ENCODE assay signal across 17 cellular contexts in genomic region chr7:25653412-25653811, GRCh38.
"Had no signal": no experiment of that assay in that cellular context is flagged by ENCODE, and none has a peak within 500 bp of the region (broad histone marks: within the 10 kb centered on the region; RNA-seq: fewer than 3 reads in every experiment).

No MANE protein-coding gene starts in this region.

- H3K4me1 ChIP-seq: colonic mucosa, psoas muscle, right lobe of liver had no signal

- H3K27me3 ChIP-seq: cardiac muscle cell, colonic mucosa, heart left ventricle, right lobe of liver, tibial artery had no signal

- ATAC-seq: activated CD8-positive, alpha-beta T cell treated with anti-CD3 and anti-CD28 coated beads for 36 hours; heart left ventricle; psoas muscle; right lobe of liver; stimulated activated memory B cell treated with anti-CD40 and anti-IgM and Interleukin-4, amounts not matched to agents 10 μg/mL and 1 μg/mL and 100 μg/mL, for 72 hours had no signal

- H3K4me3 ChIP-seq: cardiac muscle cell, colonic mucosa, heart left ventricle, psoas muscle, right lobe of liver, tibial artery had no signal

- H3K36me3 Mint-ChIP-seq: mesothelial cell of epicardium; stimulated activated memory B cell treated with anti-CD40 and anti-IgM and Interleukin-4, amounts not matched to agents 10 μg/mL and 1 μg/mL and 100 μg/mL, for 72 hours had no signal

- H3K27ac ChIP-seq: cardiac muscle cell, colonic mucosa, heart left ventricle, psoas muscle, right lobe of liver, tibial artery had no signal

- H3K36me3 ChIP-seq: cardiac muscle cell, colonic mucosa, heart left ventricle, right lobe of liver, tibial artery had no signal

- H3K27ac Mint-ChIP-seq: activated CD8-positive, alpha-beta T cell treated with anti-CD3 and anti-CD28 coated beads for 36 hours; activated T-helper 1 cell treated with anti-CD3 and anti-CD28 coated beads, Interleukin-12 subunit alpha, Interleukin-12 subunit beta, Interleukin-2, Interleukin-4 antibody, amounts not matched to agents 30 ng/mL and 10 ng/mL and 1 ng/mL, durations not matched to agents 14 hours and 24 hours and 36 hours; mesothelial cell of epicardium; stimulated activated memory B cell treated with anti-CD40 and anti-IgM and Interleukin-4, amounts not matched to agents 10 μg/mL and 1 μg/mL and 100 μg/mL, for 72 hours; T-helper 1 cell treated with Interleukin-12 subunit alpha and Interleukin-12 subunit beta and Interleukin-4 antibody, amounts not matched to agents 30 μg/mL and 1 μg/mL, for 36 hours had no signal

- H3K27me3 Mint-ChIP-seq: activated CD8-positive, alpha-beta T cell treated with anti-CD3 and anti-CD28 coated beads for 36 hours had no signal

- H3K9me3 Mint-ChIP-seq: activated CD8-positive, alpha-beta T cell treated with anti-CD3 and anti-CD28 coated beads for 36 hours; activated T-helper 1 cell treated with anti-CD3 and anti-CD28 coated beads, Interleukin-12 subunit alpha, Interleukin-12 subunit beta, Interleukin-2, Interleukin-4 antibody, amounts not matched to agents 30 ng/mL and 10 ng/mL and 1 ng/mL, durations not matched to agents 14 hours and 24 hours and 36 hours; mesothelial cell of epicardium; stimulated activated memory B cell treated with anti-CD40 and anti-IgM and Interleukin-4, amounts not matched to agents 10 μg/mL and 1 μg/mL and 100 μg/mL, for 72 hours; T-helper 1 cell treated with Interleukin-12 subunit alpha and Interleukin-12 subunit beta and Interleukin-4 antibody, amounts not matched to agents 30 μg/mL and 1 μg/mL, for 36 hours had no signal

- H3K9me3 ChIP-seq: colonic mucosa, heart left ventricle, psoas muscle, right lobe of liver, tibial artery had no signal

- H3K4me3 Mint-ChIP-seq: activated CD8-positive, alpha-beta T cell treated with anti-CD3 and anti-CD28 coated beads for 36 hours; activated T-helper 1 cell treated with anti-CD3 and anti-CD28 coated beads, Interleukin-12 subunit alpha, Interleukin-12 subunit beta, Interleukin-2, Interleukin-4 antibody, amounts not matched to agents 30 ng/mL and 10 ng/mL and 1 ng/mL, durations not matched to agents 14 hours and 24 hours and 36 hours; mesothelial cell of epicardium; naive B cell; stimulated activated memory B cell treated with anti-CD40 and anti-IgM and Interleukin-4, amounts not matched to agents 10 μg/mL and 1 μg/mL and 100 μg/mL, for 72 hours; T-helper 1 cell treated with Interleukin-12 subunit alpha and Interleukin-12 subunit beta and Interleukin-4 antibody, amounts not matched to agents 30 μg/mL and 1 μg/mL, for 36 hours had no signal

- DNase-seq: activated CD4-positive, alpha-beta T cell treated with anti-CD3 and anti-CD28 coated beads for 4 hours; activated CD8-positive, alpha-beta memory T cell treated with anti-CD3 and anti-CD28 coated beads, Interleukin-2, amount 50 U/mL, for 48 hours; activated CD8-positive, alpha-beta T cell treated with anti-CD3 and anti-CD28 coated beads for 36 hours; activated naive CD4-positive, alpha-beta T cell; colonic mucosa; effector CD4-positive, alpha-beta T cell; foreskin melanocyte; heart left ventricle; naive B cell; psoas muscle; right lobe of liver; tibial artery had no signal
